20 cellular contexts compared by ENCODE assay signal in genomic region chr5:153745778-153746420, GRCh38.
DNase-seq lines count a peak whose midpoint lies in the region; ATAC-seq and TF ChIP-seq lines count a peak whose summit lies in the region.
"Had no signal": no experiment of that assay in that cellular context is flagged by ENCODE, and none has a peak within 500 bp of the region (broad histone marks: within the 10 kb centered on the region; RNA-seq: fewer than 3 reads in every experiment).

No MANE protein-coding gene starts in this region.

- no peaks in the 10 kb centered on the region for H4K20me1 ChIP-seq in H9 (ENCODE audit: control insufficient read depth, insufficient read depth, insufficient read length)

- H4K8ac ChIP-seq in H9 (replicated peaks; ENCODE audit: insufficient read length, low read depth, low read length) = no peak overlapping the region

- H2BK15ac ChIP-seq in H9 (ENCODE audit: low read depth, low read length) = no peak overlapping the region

- no peak overlapping the region for H3K4ac ChIP-seq in H9 (ENCODE audit: low read depth, low read length)

- no peak overlapping the region for H3K56ac ChIP-seq in H9 (ENCODE audit: insufficient read length, low read depth, low read length)

- H3K23me2 ChIP-seq in H9 (ENCODE audit: insufficient read length, low read depth, low read length, poor library complexity, severe bottlenecking) = no peaks in the 10 kb centered on the region

- ATAC-seq in GM18867 (IDR thresholded peaks at IDR 0.05; ENCODE audit: unreplicated experiment) (no peak), HG03025 (IDR thresholded peaks at IDR 0.05; ENCODE audit: low FRiP score, unreplicated experiment) (no peak)
- ATAC-seq: GM12878, HepG2, PC-3, SK-N-SH treated with all-trans-retinoic acid at 6 μM for 48 hours had no signal

- H3K9me3 ChIP-seq in H9 (ENCODE audit: control insufficient read depth, low read depth, low read length) = no peaks in the 10 kb centered on the region
- H3K9me3 ChIP-seq: BE2C had no signal

- H3K18ac ChIP-seq in H9 (ENCODE audit: insufficient read length, low read depth, low read length) = no peak overlapping the region

- H3K9ac ChIP-seq in H9 (ENCODE audit: extremely low read depth, insufficient read length, low read length) = no peak overlapping the region

- TF ChIP-seq CTCF in H9 (conservative IDR thresholded peaks at IDR 0.05) = no peak

- no peaks in the 10 kb centered on the region for H3K27me3 ChIP-seq in H9 (ENCODE audit: insufficient read depth, low read length)
- H3K27me3 ChIP-seq: BE2C had no signal

- no peak overlapping the region for H3K4me3 Mint-ChIP-seq in H9
- H3K4me3 Mint-ChIP-seq: CD4-positive, CD25-positive, alpha-beta regulatory T cell had no signal

- H3K4me1 Mint-ChIP-seq in H9 = no peaks in the 10 kb centered on the region
- H3K4me1 Mint-ChIP-seq: CD4-positive, CD25-positive, alpha-beta regulatory T cell had no signal

- peak; percentile 1 for DNase-seq in NCI-H2081 treated with DMSO at 0.1 percent for 48 hours (lab: John Stamatoyannopoulos, UW)
- no peak for DNase-seq in NCI-H2081 (lab: John Stamatoyannopoulos, UW)
- peak; percentile 22 for DNase-seq in MV-4-11 (lab: John Stamatoyannopoulos, UW)
- peak; percentile 33 for DNase-seq in globus pallidus (ENCODE audit: low spot score)
- DNase-seq in putamen (ENCODE audit: low spot score) = peak; percentile 49
- no peak for DNase-seq in H9
- DNase-seq: BE2C; CD4-positive, CD25-positive, alpha-beta regulatory T cell; DMS53; NCI-H2029; NCI-H526; NCI-H82; NK-92 treated with Interleukin-12 subunit alpha and Interleukin-12 subunit beta, amount 100 ng/mL, for 24 hours; PC-3 had no signal

- H4K91ac ChIP-seq in H9 (ENCODE audit: insufficient read length, low read depth, low read length) = no peak overlapping the region

- no peak overlapping the region for H3K4me2 ChIP-seq in H9 (ENCODE audit: insufficient read depth, insufficient read length, low read length)

- H4K5ac ChIP-seq in H9 (ENCODE audit: insufficient read length, low read depth, low read length) = no peak overlapping the region

- H2BK120ac ChIP-seq in H9 (ENCODE audit: low read depth, low read length, poor library complexity, severe bottlenecking) = no peak overlapping the region

- H2AFZ ChIP-seq in H9 (ENCODE audit: low read length) = no peak overlapping the region

- no peak overlapping the region for H2BK5ac ChIP-seq in H9 (ENCODE audit: insufficient read length, low read length)

- no peaks in the 10 kb centered on the region; the same call in 1 of the 2 replicates for H3K27me3 Mint-ChIP-seq in H9 (ENCODE audit: low read depth)
- H3K27me3 Mint-ChIP-seq: CD4-positive, CD25-positive, alpha-beta regulatory T cell had no signal

- no peak overlapping the region for H3K14ac ChIP-seq in H9 (ENCODE audit: insufficient read depth, low read length)

- no peak overlapping the region for H2AK5ac ChIP-seq in H9 (ENCODE audit: insufficient read length, low read length)

- H3K27ac Mint-ChIP-seq in H9 = no peak overlapping the region

- no peaks in the 10 kb centered on the region for H3K79me1 ChIP-seq in H9 (ENCODE audit: insufficient read depth, low read depth, low read length, poor library complexity, severe bottlenecking)

- H3K79me2 ChIP-seq in H9 (ENCODE audit: insufficient read depth, low read length) = no peaks in the 10 kb centered on the region

- no CpG with 5 or more reads among the region's 6 CpGs for WGBS in H9 (ENCODE audit: extremely low coverage, insufficient read length, low lambda C conversion rate)

- no peak overlapping the region for H2BK12ac ChIP-seq in H9 (ENCODE audit: insufficient read length, low read depth, low read length)

- no peaks in the 10 kb centered on the region for H3K4me1 ChIP-seq in H9 (ENCODE audit: insufficient read depth, low read length)
- H3K4me1 ChIP-seq: BE2C had no signal

- no peak overlapping the region for H3K23ac ChIP-seq in H9 (ENCODE audit: insufficient read length, low read depth, low read length)

- H3K36me3 Mint-ChIP-seq in H9 (ENCODE audit: insufficient read depth in 1 of 3, low read depth in 3 of 3) = no peaks in the 10 kb centered on the region; a peak in 1 of 7 replicates
- H3K36me3 Mint-ChIP-seq: CD4-positive, CD25-positive, alpha-beta regulatory T cell had no signal

- H2BK20ac ChIP-seq in H9 (ENCODE audit: low read depth, low read length, poor library complexity, severe bottlenecking) = no peak overlapping the region

- no peaks in the 10 kb centered on the region; a peak in 1 of 5 replicates for H3K9me3 Mint-ChIP-seq in H9

- no peak overlapping the region for H3K27ac ChIP-seq in H9 (ENCODE audit: insufficient read length, low read depth, low read length)
- H3K27ac ChIP-seq: 22Rv1 had no signal

- no peak overlapping the region for H3T11ph ChIP-seq in H9 (ENCODE audit: low read length)

Comparison
In these comparisons a context has a peak if more than half of its experiments do, and no peak if none do; other contexts are left out.
1. DNase-seq: peak in NCI-H2081 treated with DMSO at 0.1 percent for 48 hours (single experiment), MV-4-11 (single experiment), globus pallidus (single experiment) and putamen (single experiment); none in NCI-H2081 (0 of 2) and H9 (single experiment).